In genomic region chr5:567664-568060, GRCh38 we compare ENCODE assay signal across 15 cellular contexts.
"Had no signal": no experiment of that assay in that cellular context is flagged by ENCODE, and none has a peak within 500 bp of the region (broad histone marks: within the 10 kb centered on the region; RNA-seq: fewer than 3 reads in every experiment).

No MANE protein-coding gene starts in this region.

- H3K27ac ChIP-seq: neural progenitor cell, ovary, transverse colon had no signal

- H3K27ac Mint-ChIP-seq: activated CD4-positive, alpha-beta memory T cell treated with anti-CD3 and anti-CD28 coated beads, Interleukin-2, amount 10 ng/mL, durations not matched to agents 7 days and 5 days; activated naive CD8-positive, alpha-beta T cell treated with anti-CD3 and anti-CD28 coated beads, Interleukin-2, amount 10 ng/mL, durations not matched to agents 7 days and 5 days; neural progenitor cell had no signal

- H3K27me3 ChIP-seq: ovary had no signal

- H3K4me2 ChIP-seq: neural progenitor cell had no signal

- H3K4me1 Mint-ChIP-seq: activated CD4-positive, alpha-beta memory T cell treated with anti-CD3 and anti-CD28 coated beads, Interleukin-2, amount 10 ng/mL, durations not matched to agents 7 days and 5 days; activated naive CD8-positive, alpha-beta T cell treated with anti-CD3 and anti-CD28 coated beads, Interleukin-2, amount 10 ng/mL, durations not matched to agents 7 days and 5 days had no signal

- H3K4me3 ChIP-seq: neural progenitor cell, ovary, transverse colon had no signal

- DNase-seq: activated CD4-positive, alpha-beta T cell treated with anti-CD3 and anti-CD28 coated beads for 4 hours; activated naive CD4-positive, alpha-beta T cell; activated naive CD8-positive, alpha-beta T cell treated with anti-CD3 and anti-CD28 coated beads, Interleukin-2, amount 10 ng/mL, durations not matched to agents 7 days and 5 days; cerebellar nuclear complex; effector CD8-positive, alpha-beta T cell; foreskin fibroblast; mesendoderm; ovary; stimulated activated CD4-positive, alpha-beta T cell treated with anti-CD3 and anti-CD28 coated beads, Interleukin-12 subunit alpha, Interleukin-12 subunit beta, amount 100 ng/mL, for 4 hours; stimulated activated CD4-positive, alpha-beta T cell treated with anti-CD3 and anti-CD28 coated beads, Interleukin-2, amount 100 ng/mL, for 24 hours; T-helper 2 cell; transverse colon had no signal

- H3K36me3 Mint-ChIP-seq: activated naive CD8-positive, alpha-beta T cell treated with anti-CD3 and anti-CD28 coated beads, Interleukin-2, amount 10 ng/mL, durations not matched to agents 7 days and 5 days; neural progenitor cell had no signal

- FAIRE-seq: endothelial cell of umbilical vein had no signal

- H3K4me3 Mint-ChIP-seq: activated CD4-positive, alpha-beta memory T cell treated with anti-CD3 and anti-CD28 coated beads, Interleukin-2, amount 10 ng/mL, durations not matched to agents 7 days and 5 days; activated naive CD8-positive, alpha-beta T cell treated with anti-CD3 and anti-CD28 coated beads, Interleukin-2, amount 10 ng/mL, durations not matched to agents 7 days and 5 days; neural progenitor cell had no signal

- H3K36me3 ChIP-seq: neural progenitor cell, ovary, transverse colon had no signal

- H3K9me3 ChIP-seq: ovary, transverse colon had no signal

- H3K9me3 Mint-ChIP-seq: activated CD4-positive, alpha-beta memory T cell treated with anti-CD3 and anti-CD28 coated beads, Interleukin-2, amount 10 ng/mL, durations not matched to agents 7 days and 5 days; activated naive CD8-positive, alpha-beta T cell treated with anti-CD3 and anti-CD28 coated beads, Interleukin-2, amount 10 ng/mL, durations not matched to agents 7 days and 5 days had no signal
